11 cellular contexts compared by ENCODE assay signal in genomic region chr13:25971499-25972145, GRCh38.
DNase-seq lines count a peak whose midpoint lies in the region; ATAC-seq and TF ChIP-seq lines count a peak whose summit lies in the region.
"Had no signal": no experiment of that assay in that cellular context is flagged by ENCODE, and none has a peak within 500 bp of the region (broad histone marks: within the 10 kb centered on the region; RNA-seq: fewer than 3 reads in every experiment).

No MANE protein-coding gene starts in this region.

- no peaks in the 10 kb centered on the region for H3K9me3 Mint-ChIP-seq in CD8-positive, alpha-beta T cell
- H3K9me3 Mint-ChIP-seq in activated T-cell treated with anti-CD3 and anti-CD28 coated beads, Interleukin-2, amount 50 U/mL, for 24 hours, result no peaks in the 10 kb centered on the region
- H3K9me3 Mint-ChIP-seq: activated B cell treated with CpG ODN at 0.5 μM for 24 hours had no signal

- peaks cover 48% of the 10 kb centered on the region for H3K4me1 ChIP-seq in CD8-positive, alpha-beta T cell (ENCODE audit: insufficient read depth, low read length)
- H3K4me1 ChIP-seq: sigmoid colon had no signal

- peak overlapping the region; percentile 88 for H3K27ac Mint-ChIP-seq in CD8-positive, alpha-beta T cell
- peak overlapping the region; percentile 45 for H3K27ac Mint-ChIP-seq in activated T-cell treated with anti-CD3 and anti-CD28 coated beads, Interleukin-2, amount 50 U/mL, for 24 hours
- H3K27ac Mint-ChIP-seq: activated B cell treated with CpG ODN at 0.5 μM for 24 hours had no signal

- H3K4me3 ChIP-seq in CD8-positive, alpha-beta T cell (ENCODE audit: low read depth, low read length), result no peak overlapping the region
- H3K4me3 ChIP-seq: sigmoid colon had no signal

- CTCF ChIA-PET in CD8-positive, alpha-beta T cell (lab: Charles Lee), result interaction anchor here (0.8 kb wide), 1 partner anchor 142 kb away, joined by 3 read pairs; no protein-coding TSS in a partner anchor

- H3K36me3 ChIP-seq in CD8-positive, alpha-beta T cell (ENCODE audit: insufficient read depth, low read length), result no peaks in the 10 kb centered on the region
- H3K36me3 ChIP-seq: sigmoid colon had no signal

- no peaks in the 10 kb centered on the region for H3K9me3 ChIP-seq in CD8-positive, alpha-beta T cell (ENCODE audit: low read length)
- H3K9me3 ChIP-seq: sigmoid colon had no signal

- TF ChIP-seq CTCF in CD8-positive, alpha-beta T cell (IDR thresholded peaks at IDR 0.05), result no peak

- intact Hi-C loops in CD8-positive, alpha-beta T cell (cut with DNase I, micrococcal nuclease), result loop anchor here (5.0 kb wide), 5 partner anchors 41 to 124 kb away; no protein-coding TSS in a partner anchor

- no peaks in the 10 kb centered on the region for H3K27me3 ChIP-seq in CD8-positive, alpha-beta T cell (ENCODE audit: insufficient read depth, low read length)
- H3K27me3 ChIP-seq: sigmoid colon had no signal

- H3K36me3 Mint-ChIP-seq in CD8-positive, alpha-beta T cell, result no peaks in the 10 kb centered on the region
- H3K36me3 Mint-ChIP-seq in activated T-cell treated with anti-CD3 and anti-CD28 coated beads, Interleukin-2, amount 50 U/mL, for 24 hours (ENCODE audit: low read depth), result no peaks in the 10 kb centered on the region

- POLR2A ChIA-PET in CD8-positive, alpha-beta T cell (lab: Charles Lee), result interaction anchor here (0.9 kb wide), 1 partner anchor 41 kb away, joined by 3 read pairs; no protein-coding TSS in a partner anchor

- peak overlapping the region; percentile 32 for H3K4me3 Mint-ChIP-seq in CD8-positive, alpha-beta T cell
- H3K4me3 Mint-ChIP-seq in activated T-cell treated with anti-CD3 and anti-CD28 coated beads, Interleukin-2, amount 50 U/mL, for 24 hours, result no peak overlapping the region
- H3K4me3 Mint-ChIP-seq: activated B cell treated with CpG ODN at 0.5 μM for 24 hours had no signal

- peak; percentile 88 for ATAC-seq in CD8-positive, alpha-beta T cell
- ATAC-seq in GM18873 (IDR thresholded peaks at IDR 0.05; ENCODE audit: low FRiP score, unreplicated experiment), result no peak

- DNase-seq in CD8-positive, alpha-beta T cell, result peak in 5 of 7 experiments; percentile 6 to 73 (median 62)
- DNase-seq in NCI-H1092 treated with DMSO at 0.1 percent for 48 hours (lab: John Stamatoyannopoulos, UW), result peak; percentile 43
- peak; percentile 45 for DNase-seq in activated T-cell treated with anti-CD3 and anti-CD28 coated beads, Interleukin-2, amount 50 U/mL, for 24 hours
- DNase-seq in kidney tubule cell (ENCODE audit: low spot score), result peak; percentile 13
- no peak for DNase-seq in NCI-H128 (lab: John Stamatoyannopoulos, UW; ENCODE audit: unreplicated experiment)
- no peak for DNase-seq in iPS-NIHi11 (ENCODE audit: low spot score)
- DNase-seq in KBM-7, result no peak
- DNase-seq: activated B cell treated with CpG ODN at 0.5 μM for 24 hours, MM.1S, sigmoid colon had no signal

- peak overlapping the region; percentile 14 for H3K27ac ChIP-seq in CD8-positive, alpha-beta T cell (ENCODE audit: low read depth, low read length)
- H3K27ac ChIP-seq: sigmoid colon had no signal

- peaks cover 54% of the 10 kb centered on the region for H3K4me1 Mint-ChIP-seq in CD8-positive, alpha-beta T cell (ENCODE audit: low read depth)
- peaks cover 48% of the 10 kb centered on the region for H3K4me1 Mint-ChIP-seq in activated T-cell treated with anti-CD3 and anti-CD28 coated beads, Interleukin-2, amount 50 U/mL, for 24 hours (ENCODE audit: low read depth)
- H3K4me1 Mint-ChIP-seq: activated B cell treated with CpG ODN at 0.5 μM for 24 hours had no signal

- in situ Hi-C loops in KBM-7 (cut with MboI; ENCODE audit: low pct_unique_long_range_greater_than_20kb, low sequenced_read_pairs), result no loop called here

- no peaks in the 10 kb centered on the region for H3K27me3 Mint-ChIP-seq in CD8-positive, alpha-beta T cell (ENCODE audit: low read depth)
- no peaks in the 10 kb centered on the region for H3K27me3 Mint-ChIP-seq in activated T-cell treated with anti-CD3 and anti-CD28 coated beads, Interleukin-2, amount 50 U/mL, for 24 hours

Comparison
In these comparisons a context has a peak if more than half of its experiments do, and no peak if none do; other contexts are left out.
1. DNase-seq: peak in CD8-positive, alpha-beta T cell (5 of 7), NCI-H1092 treated with DMSO at 0.1 percent for 48 hours (single experiment), activated T-cell treated with anti-CD3 and anti-CD28 coated beads, Interleukin-2, amount 50 U/mL, for 24 hours (single experiment) and kidney tubule cell (single experiment); none in NCI-H128 (single experiment), iPS-NIHi11 (single experiment) and KBM-7 (single experiment).